In genomic region chr10:132599712-132600111, GRCh38 we compare ENCODE assay signal across 1 cellular context.
TF ChIP-seq lines count a peak whose summit lies in the region.

No MANE protein-coding gene starts in this region.

TF ChIP-seq in HepG2, 621 proteins besides CTCF, POLR2A, EP300 and RAD21 (continued from another document):
- TF ChIP-seq MLXIP (CRISPR knock-in tag; IDR thresholded peaks at IDR 0.05; ENCODE audit: borderline replicate concordance), result no peak
- TF ChIP-seq SNRNP70 (IDR thresholded peaks at IDR 0.05; ENCODE audit: low read depth, low read length), result no peak
- no peak for TF ChIP-seq ZFP91 (CRISPR knock-in tag; IDR thresholded peaks at IDR 0.05; ENCODE audit: borderline replicate concordance)
- no peak for TF ChIP-seq SP2 (CRISPR knock-in tag; IDR thresholded peaks at IDR 0.05)
- TF ChIP-seq ZFX (CRISPR knock-in tag; IDR thresholded peaks at IDR 0.05; ENCODE audit: low read depth), result no peak
- TF ChIP-seq ZFP62 (CRISPR knock-in tag; IDR thresholded peaks at IDR 0.05), result no peak
- no peak for TF ChIP-seq FOXK2 (IDR thresholded peaks at IDR 0.05)
- TF ChIP-seq MXD3 (CRISPR knock-in tag; IDR thresholded peaks at IDR 0.05), result no peak
- TF ChIP-seq NONO (IDR thresholded peaks at IDR 0.05), result no peak
- no peak for TF ChIP-seq NONO (CRISPR knock-in tag; conservative IDR thresholded peaks at IDR 0.05)
- no peak for TF ChIP-seq ZNF589 (CRISPR knock-in tag; conservative IDR thresholded peaks at IDR 0.05)
- TF ChIP-seq ZNF724P (CRISPR knock-in tag; IDR thresholded peaks at IDR 0.05; ENCODE audit: borderline replicate concordance), result no peak
- TF ChIP-seq NFKB2 (CRISPR knock-in tag; IDR thresholded peaks at IDR 0.05; ENCODE audit: borderline replicate concordance), result no peak
- no peak for TF ChIP-seq GRHL1 (CRISPR knock-in tag; conservative IDR thresholded peaks at IDR 0.05)
